In the genomic region with DNA sequence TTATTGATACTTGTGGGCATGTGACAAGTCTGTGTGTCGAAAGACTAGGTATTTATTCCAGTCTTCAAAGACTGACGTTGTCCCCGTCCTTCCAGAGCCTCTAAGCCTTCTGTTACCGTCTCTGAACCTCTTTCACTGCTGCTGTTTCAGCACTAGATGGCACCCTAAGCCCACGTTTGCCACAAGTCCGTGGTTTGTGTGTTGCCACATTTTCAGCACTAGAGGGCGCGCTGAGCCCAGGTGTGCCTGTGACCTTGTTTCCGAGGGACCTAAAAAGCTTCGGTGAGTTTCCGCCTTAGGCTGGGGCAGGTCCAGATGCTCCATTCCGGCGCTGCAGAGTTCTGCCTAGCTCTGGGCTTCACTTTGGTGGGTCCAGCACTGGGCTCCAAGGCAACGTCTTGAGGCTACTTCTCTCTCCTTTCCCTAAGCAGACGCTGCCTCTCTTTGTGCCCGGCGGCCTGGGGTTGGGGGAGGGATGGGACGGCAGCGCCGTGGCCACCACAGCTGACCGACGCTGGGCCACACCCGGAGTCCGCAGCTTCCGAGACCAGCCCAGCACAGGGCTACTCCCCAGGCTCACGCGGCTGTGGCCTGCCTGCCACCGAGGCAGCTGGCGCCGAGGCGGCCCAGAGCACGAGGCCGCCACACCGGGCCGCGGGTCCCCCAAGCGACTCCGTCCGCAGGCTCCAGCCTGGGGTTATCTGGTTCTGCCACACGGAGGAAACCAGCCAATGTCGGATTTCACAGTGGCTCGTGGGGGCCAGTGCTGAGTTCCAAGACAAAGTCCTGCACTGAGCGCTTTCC, we compare ENCODE assay signal across 1 cellular context.
TF ChIP-seq lines count a peak whose summit lies in the region.

No MANE protein-coding gene starts in this region.

TF ChIP-seq in HepG2, 621 proteins besides CTCF, POLR2A, EP300 and RAD21 (continued from another document and continues in another):
- TF ChIP-seq, protein P1, sequence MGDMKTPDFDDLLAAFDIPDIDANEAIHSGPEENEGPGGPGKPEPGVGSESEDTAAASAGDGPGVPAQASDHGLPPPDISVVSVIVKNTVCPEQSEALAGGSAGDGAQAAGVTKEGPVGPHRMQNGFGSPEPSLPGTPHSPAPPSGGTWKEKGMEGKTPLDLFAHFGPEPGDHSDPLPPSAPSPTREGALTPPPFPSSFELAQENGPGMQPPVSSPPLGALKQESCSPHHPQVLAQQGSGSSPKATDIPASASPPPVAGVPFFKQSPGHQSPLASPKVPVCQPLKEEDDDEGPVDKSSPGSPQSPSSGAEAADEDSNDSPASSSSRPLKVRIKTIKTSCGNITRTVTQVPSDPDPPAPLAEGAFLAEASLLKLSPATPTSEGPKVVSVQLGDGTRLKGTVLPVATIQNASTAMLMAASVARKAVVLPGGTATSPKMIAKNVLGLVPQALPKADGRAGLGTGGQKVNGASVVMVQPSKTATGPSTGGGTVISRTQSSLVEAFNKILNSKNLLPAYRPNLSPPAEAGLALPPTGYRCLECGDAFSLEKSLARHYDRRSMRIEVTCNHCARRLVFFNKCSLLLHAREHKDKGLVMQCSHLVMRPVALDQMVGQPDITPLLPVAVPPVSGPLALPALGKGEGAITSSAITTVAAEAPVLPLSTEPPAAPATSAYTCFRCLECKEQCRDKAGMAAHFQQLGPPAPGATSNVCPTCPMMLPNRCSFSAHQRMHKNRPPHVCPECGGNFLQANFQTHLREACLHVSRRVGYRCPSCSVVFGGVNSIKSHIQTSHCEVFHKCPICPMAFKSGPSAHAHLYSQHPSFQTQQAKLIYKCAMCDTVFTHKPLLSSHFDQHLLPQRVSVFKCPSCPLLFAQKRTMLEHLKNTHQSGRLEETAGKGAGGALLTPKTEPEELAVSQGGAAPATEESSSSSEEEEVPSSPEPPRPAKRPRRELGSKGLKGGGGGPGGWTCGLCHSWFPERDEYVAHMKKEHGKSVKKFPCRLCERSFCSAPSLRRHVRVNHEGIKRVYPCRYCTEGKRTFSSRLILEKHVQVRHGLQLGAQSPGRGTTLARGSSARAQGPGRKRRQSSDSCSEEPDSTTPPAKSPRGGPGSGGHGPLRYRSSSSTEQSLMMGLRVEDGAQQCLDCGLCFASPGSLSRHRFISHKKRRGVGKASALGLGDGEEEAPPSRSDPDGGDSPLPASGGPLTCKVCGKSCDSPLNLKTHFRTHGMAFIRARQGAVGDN (CRISPR knock-in tag; IDR thresholded peaks at IDR 0.05) = peak; percentile 31; the same call in 1 of the 2 replicates
- TF ChIP-seq, protein P2, sequence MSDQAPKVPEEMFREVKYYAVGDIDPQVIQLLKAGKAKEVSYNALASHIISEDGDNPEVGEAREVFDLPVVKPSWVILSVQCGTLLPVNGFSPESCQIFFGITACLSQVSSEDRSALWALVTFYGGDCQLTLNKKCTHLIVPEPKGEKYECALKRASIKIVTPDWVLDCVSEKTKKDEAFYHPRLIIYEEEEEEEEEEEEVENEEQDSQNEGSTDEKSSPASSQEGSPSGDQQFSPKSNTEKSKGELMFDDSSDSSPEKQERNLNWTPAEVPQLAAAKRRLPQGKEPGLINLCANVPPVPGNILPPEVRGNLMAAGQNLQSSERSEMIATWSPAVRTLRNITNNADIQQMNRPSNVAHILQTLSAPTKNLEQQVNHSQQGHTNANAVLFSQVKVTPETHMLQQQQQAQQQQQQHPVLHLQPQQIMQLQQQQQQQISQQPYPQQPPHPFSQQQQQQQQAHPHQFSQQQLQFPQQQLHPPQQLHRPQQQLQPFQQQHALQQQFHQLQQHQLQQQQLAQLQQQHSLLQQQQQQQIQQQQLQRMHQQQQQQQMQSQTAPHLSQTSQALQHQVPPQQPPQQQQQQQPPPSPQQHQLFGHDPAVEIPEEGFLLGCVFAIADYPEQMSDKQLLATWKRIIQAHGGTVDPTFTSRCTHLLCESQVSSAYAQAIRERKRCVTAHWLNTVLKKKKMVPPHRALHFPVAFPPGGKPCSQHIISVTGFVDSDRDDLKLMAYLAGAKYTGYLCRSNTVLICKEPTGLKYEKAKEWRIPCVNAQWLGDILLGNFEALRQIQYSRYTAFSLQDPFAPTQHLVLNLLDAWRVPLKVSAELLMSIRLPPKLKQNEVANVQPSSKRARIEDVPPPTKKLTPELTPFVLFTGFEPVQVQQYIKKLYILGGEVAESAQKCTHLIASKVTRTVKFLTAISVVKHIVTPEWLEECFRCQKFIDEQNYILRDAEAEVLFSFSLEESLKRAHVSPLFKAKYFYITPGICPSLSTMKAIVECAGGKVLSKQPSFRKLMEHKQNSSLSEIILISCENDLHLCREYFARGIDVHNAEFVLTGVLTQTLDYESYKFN (CRISPR knock-in tag; conservative IDR thresholded peaks at IDR 0.05) = no peak
- TF ChIP-seq NPAS2 (CRISPR knock-in tag; IDR thresholded peaks at IDR 0.05; ENCODE audit: borderline replicate concordance) = no peak
- 0 out of 2 replicates have a peak, but pooled peaks have one; percentile 59 for TF ChIP-seq ERF (CRISPR knock-in tag; IDR thresholded peaks at IDR 0.05)
- no peak for TF ChIP-seq NKX3-1 (CRISPR knock-in tag; IDR thresholded peaks at IDR 0.05)
- 0 out of 2 replicates have a peak, but pooled peaks have one; percentile 46 for TF ChIP-seq ZNF329 (CRISPR knock-in tag; IDR thresholded peaks at IDR 0.05; ENCODE audit: low read depth)
- TF ChIP-seq, protein P3, sequence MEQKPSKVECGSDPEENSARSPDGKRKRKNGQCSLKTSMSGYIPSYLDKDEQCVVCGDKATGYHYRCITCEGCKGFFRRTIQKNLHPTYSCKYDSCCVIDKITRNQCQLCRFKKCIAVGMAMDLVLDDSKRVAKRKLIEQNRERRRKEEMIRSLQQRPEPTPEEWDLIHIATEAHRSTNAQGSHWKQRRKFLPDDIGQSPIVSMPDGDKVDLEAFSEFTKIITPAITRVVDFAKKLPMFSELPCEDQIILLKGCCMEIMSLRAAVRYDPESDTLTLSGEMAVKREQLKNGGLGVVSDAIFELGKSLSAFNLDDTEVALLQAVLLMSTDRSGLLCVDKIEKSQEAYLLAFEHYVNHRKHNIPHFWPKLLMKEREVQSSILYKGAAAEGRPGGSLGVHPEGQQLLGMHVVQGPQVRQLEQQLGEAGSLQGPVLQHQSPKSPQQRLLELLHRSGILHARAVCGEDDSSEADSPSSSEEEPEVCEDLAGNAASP (CRISPR knock-in tag; IDR thresholded peaks at IDR 0.05; ENCODE audit: borderline replicate concordance) = peak; percentile 60; the same call in 1 of the 2 replicates
- TF ChIP-seq ZNF501 (CRISPR knock-in tag; IDR thresholded peaks at IDR 0.05) = 0 out of 2 replicates have a peak, but pooled peaks have one; percentile 68
- TF ChIP-seq TBL1XR1 (IDR thresholded peaks at IDR 0.05; ENCODE audit: borderline replicate concordance, low read length, partially characterized antibody) = no peak
- TF ChIP-seq THAP11 (CRISPR knock-in tag; IDR thresholded peaks at IDR 0.05) = peak; percentile 34; the same call in 1 of the 2 replicates
- peak; percentile 50; the same call in 1 of the 2 replicates for TF ChIP-seq ESRRA (CRISPR knock-in tag; IDR thresholded peaks at IDR 0.05; ENCODE audit: low read depth)
- peak; percentile 84; the same call in 1 of the 2 replicates for TF ChIP-seq IRX3 (CRISPR knock-in tag; IDR thresholded peaks at IDR 0.05; ENCODE audit: borderline replicate concordance, low read depth)
- TF ChIP-seq, protein P4, sequence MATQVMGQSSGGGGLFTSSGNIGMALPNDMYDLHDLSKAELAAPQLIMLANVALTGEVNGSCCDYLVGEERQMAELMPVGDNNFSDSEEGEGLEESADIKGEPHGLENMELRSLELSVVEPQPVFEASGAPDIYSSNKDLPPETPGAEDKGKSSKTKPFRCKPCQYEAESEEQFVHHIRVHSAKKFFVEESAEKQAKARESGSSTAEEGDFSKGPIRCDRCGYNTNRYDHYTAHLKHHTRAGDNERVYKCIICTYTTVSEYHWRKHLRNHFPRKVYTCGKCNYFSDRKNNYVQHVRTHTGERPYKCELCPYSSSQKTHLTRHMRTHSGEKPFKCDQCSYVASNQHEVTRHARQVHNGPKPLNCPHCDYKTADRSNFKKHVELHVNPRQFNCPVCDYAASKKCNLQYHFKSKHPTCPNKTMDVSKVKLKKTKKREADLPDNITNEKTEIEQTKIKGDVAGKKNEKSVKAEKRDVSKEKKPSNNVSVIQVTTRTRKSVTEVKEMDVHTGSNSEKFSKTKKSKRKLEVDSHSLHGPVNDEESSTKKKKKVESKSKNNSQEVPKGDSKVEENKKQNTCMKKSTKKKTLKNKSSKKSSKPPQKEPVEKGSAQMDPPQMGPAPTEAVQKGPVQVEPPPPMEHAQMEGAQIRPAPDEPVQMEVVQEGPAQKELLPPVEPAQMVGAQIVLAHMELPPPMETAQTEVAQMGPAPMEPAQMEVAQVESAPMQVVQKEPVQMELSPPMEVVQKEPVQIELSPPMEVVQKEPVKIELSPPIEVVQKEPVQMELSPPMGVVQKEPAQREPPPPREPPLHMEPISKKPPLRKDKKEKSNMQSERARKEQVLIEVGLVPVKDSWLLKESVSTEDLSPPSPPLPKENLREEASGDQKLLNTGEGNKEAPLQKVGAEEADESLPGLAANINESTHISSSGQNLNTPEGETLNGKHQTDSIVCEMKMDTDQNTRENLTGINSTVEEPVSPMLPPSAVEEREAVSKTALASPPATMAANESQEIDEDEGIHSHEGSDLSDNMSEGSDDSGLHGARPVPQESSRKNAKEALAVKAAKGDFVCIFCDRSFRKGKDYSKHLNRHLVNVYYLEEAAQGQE (IDR thresholded peaks at IDR 0.05; ENCODE audit: borderline replicate concordance in 1 of 2, low read depth in 1 of 2, low read length in 2 of 2) = no peak
- TF ChIP-seq ZKSCAN8 (CRISPR knock-in tag; IDR thresholded peaks at IDR 0.05; ENCODE audit: borderline replicate concordance) = no peak
- TF ChIP-seq, protein P5, sequence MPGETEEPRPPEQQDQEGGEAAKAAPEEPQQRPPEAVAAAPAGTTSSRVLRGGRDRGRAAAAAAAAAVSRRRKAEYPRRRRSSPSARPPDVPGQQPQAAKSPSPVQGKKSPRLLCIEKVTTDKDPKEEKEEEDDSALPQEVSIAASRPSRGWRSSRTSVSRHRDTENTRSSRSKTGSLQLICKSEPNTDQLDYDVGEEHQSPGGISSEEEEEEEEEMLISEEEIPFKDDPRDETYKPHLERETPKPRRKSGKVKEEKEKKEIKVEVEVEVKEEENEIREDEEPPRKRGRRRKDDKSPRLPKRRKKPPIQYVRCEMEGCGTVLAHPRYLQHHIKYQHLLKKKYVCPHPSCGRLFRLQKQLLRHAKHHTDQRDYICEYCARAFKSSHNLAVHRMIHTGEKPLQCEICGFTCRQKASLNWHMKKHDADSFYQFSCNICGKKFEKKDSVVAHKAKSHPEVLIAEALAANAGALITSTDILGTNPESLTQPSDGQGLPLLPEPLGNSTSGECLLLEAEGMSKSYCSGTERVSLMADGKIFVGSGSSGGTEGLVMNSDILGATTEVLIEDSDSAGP (CRISPR knock-in tag; IDR thresholded peaks at IDR 0.05; ENCODE audit: borderline replicate concordance) = peak; percentile 51
- TF ChIP-seq NCOA2 (CRISPR knock-in tag; IDR thresholded peaks at IDR 0.05) = 0 out of 2 replicates have a peak, but pooled peaks have one; percentile 10
- TF ChIP-seq, protein P6, sequence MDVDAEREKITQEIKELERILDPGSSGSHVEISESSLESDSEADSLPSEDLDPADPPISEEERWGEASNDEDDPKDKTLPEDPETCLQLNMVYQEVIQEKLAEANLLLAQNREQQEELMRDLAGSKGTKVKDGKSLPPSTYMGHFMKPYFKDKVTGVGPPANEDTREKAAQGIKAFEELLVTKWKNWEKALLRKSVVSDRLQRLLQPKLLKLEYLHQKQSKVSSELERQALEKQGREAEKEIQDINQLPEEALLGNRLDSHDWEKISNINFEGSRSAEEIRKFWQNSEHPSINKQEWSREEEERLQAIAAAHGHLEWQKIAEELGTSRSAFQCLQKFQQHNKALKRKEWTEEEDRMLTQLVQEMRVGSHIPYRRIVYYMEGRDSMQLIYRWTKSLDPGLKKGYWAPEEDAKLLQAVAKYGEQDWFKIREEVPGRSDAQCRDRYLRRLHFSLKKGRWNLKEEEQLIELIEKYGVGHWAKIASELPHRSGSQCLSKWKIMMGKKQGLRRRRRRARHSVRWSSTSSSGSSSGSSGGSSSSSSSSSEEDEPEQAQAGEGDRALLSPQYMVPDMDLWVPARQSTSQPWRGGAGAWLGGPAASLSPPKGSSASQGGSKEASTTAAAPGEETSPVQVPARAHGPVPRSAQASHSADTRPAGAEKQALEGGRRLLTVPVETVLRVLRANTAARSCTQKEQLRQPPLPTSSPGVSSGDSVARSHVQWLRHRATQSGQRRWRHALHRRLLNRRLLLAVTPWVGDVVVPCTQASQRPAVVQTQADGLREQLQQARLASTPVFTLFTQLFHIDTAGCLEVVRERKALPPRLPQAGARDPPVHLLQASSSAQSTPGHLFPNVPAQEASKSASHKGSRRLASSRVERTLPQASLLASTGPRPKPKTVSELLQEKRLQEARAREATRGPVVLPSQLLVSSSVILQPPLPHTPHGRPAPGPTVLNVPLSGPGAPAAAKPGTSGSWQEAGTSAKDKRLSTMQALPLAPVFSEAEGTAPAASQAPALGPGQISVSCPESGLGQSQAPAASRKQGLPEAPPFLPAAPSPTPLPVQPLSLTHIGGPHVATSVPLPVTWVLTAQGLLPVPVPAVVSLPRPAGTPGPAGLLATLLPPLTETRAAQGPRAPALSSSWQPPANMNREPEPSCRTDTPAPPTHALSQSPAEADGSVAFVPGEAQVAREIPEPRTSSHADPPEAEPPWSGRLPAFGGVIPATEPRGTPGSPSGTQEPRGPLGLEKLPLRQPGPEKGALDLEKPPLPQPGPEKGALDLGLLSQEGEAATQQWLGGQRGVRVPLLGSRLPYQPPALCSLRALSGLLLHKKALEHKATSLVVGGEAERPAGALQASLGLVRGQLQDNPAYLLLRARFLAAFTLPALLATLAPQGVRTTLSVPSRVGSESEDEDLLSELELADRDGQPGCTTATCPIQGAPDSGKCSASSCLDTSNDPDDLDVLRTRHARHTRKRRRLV (CRISPR knock-in tag; IDR thresholded peaks at IDR 0.05) = 0 out of 2 replicates have a peak, but pooled peaks have one; percentile 25
- no peak for TF ChIP-seq PTBP1 (IDR thresholded peaks at IDR 0.05; ENCODE audit: low read depth, low read length, poor library complexity, severe bottlenecking)
- TF ChIP-seq MYC (CRISPR knock-in tag; IDR thresholded peaks at IDR 0.05; ENCODE audit: borderline replicate concordance) = no peak
- TF ChIP-seq, protein P7, sequence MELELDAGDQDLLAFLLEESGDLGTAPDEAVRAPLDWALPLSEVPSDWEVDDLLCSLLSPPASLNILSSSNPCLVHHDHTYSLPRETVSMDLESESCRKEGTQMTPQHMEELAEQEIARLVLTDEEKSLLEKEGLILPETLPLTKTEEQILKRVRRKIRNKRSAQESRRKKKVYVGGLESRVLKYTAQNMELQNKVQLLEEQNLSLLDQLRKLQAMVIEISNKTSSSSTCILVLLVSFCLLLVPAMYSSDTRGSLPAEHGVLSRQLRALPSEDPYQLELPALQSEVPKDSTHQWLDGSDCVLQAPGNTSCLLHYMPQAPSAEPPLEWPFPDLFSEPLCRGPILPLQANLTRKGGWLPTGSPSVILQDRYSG (CRISPR knock-in tag; IDR thresholded peaks at IDR 0.05) = no peak
- peak; percentile 50 for TF ChIP-seq GATAD1 (CRISPR knock-in tag; IDR thresholded peaks at IDR 0.05)
- TF ChIP-seq ZNF781 (CRISPR knock-in tag; IDR thresholded peaks at IDR 0.05; ENCODE audit: borderline replicate concordance, not compliant biosample characterization) = no peak
- TF ChIP-seq, protein P8, sequence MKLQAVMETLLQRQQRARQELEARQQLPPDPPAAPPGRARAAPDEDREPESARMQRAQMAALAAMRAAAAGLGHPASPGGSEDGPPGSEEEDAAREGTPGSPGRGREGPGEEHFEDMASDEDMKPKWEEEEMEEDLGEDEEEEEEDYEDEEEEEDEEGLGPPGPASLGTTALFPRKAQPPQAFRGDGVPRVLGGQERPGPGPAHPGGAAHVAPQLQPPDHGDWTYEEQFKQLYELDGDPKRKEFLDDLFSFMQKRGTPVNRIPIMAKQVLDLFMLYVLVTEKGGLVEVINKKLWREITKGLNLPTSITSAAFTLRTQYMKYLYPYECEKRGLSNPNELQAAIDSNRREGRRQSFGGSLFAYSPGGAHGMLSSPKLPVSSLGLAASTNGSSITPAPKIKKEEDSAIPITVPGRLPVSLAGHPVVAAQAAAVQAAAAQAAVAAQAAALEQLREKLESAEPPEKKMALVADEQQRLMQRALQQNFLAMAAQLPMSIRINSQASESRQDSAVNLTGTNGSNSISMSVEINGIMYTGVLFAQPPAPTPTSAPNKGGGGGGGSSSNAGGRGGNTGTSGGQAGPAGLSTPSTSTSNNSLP (IDR thresholded peaks at IDR 0.05; ENCODE audit: low read depth, low read length) = peak; percentile 35; the same call in 1 of the 2 replicates
- 0 out of 2 replicates have a peak, but pooled peaks have one; percentile 37 for TF ChIP-seq FOXJ3 (CRISPR knock-in tag; IDR thresholded peaks at IDR 0.05; ENCODE audit: borderline replicate concordance)
